ENCODE assay signal across 8 cellular contexts in genomic region chr1:76075188-76075489, GRCh38. TPM values are rescaled to one million over a fixed set of nuclear protein-coding genes. Genes with fewer than 3 reads are reported as not detected.
DNase-seq lines count a peak whose midpoint lies in the region; ATAC-seq, FAIRE-seq and TF ChIP-seq lines count a peak whose summit lies in the region.

No MANE protein-coding gene starts in this region.

- TF ChIP-seq RAD21 in HepG2 (CRISPR knock-in tag; IDR thresholded peaks at IDR 0.05) = no peak

- POLR2A ChIA-PET in HepG2 (lab: Yijun Ruan, JAX) = no interaction called here

- 21% methylated on average over 9 of the region's 9 CpGs for WGBS in HepG2 (ENCODE audit: low lambda C conversion rate)
- 19% methylated on average over 9 of the region's 9 CpGs for WGBS in suprapubic skin

- CTCF ChIA-PET in HepG2 (lab: Yijun Ruan, JAX; ENCODE audit: low intra/inter-chr PET ratio, low total read pairs) = no interaction called here

- peak overlapping the region; percentile 62 for H3K4me2 ChIP-seq in HepG2 (ENCODE audit: low read depth, low read length)

- H3K36me3 Mint-ChIP-seq in T-helper 1 cell treated with Interleukin-12 subunit alpha and Interleukin-12 subunit beta and Interleukin-4 antibody, amounts not matched to agents 30 μg/mL and 1 μg/mL, for 36 hours (ENCODE audit: low read depth) = no peaks in the 10 kb centered on the region

- DNase-seq in T-helper 1 cell (no peak), astrocyte of the spinal cord (ENCODE audit: low read depth, low spot score) (no peak), HepG2 (ENCODE audit: low spot score) (no peak), suprapubic skin (ENCODE audit: low spot score in 2 of 2) (no peak), cerebellum (ENCODE audit: low spot score) (no peak), NCI-H1092 treated with DMSO at 0.1 percent for 48 hours (lab: John Stamatoyannopoulos, UW) (no peak)

- FAIRE-seq in HepG2 (lab: Jason Lieb, UNC) = no peak

- no peak overlapping the region for H3K9ac ChIP-seq in HepG2 (ENCODE audit: insufficient read depth, low read depth, low read length)

- intact Hi-C loops in HepG2 (cut with micrococcal nuclease; ENCODE audit: unreplicated experiment) = no loop called here

- no peak overlapping the region for H3K27ac ChIP-seq in HepG2 (ENCODE audit: extremely low read length, insufficient read depth, low read length)
- H3K27ac ChIP-seq in suprapubic skin = peak overlapping the region; percentile 59

- peaks cover 11% of the 10 kb centered on the region for H3K27me3 Mint-ChIP-seq in T-helper 1 cell treated with Interleukin-12 subunit alpha and Interleukin-12 subunit beta and Interleukin-4 antibody, amounts not matched to agents 30 μg/mL and 1 μg/mL, for 36 hours (ENCODE audit: low read depth)

- H3K4me3 ChIP-seq in astrocyte of the spinal cord (ENCODE audit: low read depth, low read length) = peak overlapping the region; percentile 65
- 0 out of 6 replicates have a peak overlapping the region, but pooled peaks of 1 of the 3 experiments have one; percentile 52 for H3K4me3 ChIP-seq in HepG2 (replicated peaks in 1 of 3; ENCODE audit: insufficient read depth in 1 of 3, low read depth in 2 of 3, low read length in 3 of 3)
- peak overlapping the region; percentile 64 for H3K4me3 ChIP-seq in suprapubic skin

- H3K36me3 ChIP-seq in HepG2 (replicated peaks in 1 of 2; ENCODE audit: control insufficient read depth in 1 of 2, insufficient read depth in 2 of 2, low read length in 2 of 2) = no peaks in the 10 kb centered on the region
- H3K36me3 ChIP-seq in suprapubic skin = no peaks in the 10 kb centered on the region

- H3K4me3 Mint-ChIP-seq in T-helper 1 cell treated with Interleukin-12 subunit alpha and Interleukin-12 subunit beta and Interleukin-4 antibody, amounts not matched to agents 30 μg/mL and 1 μg/mL, for 36 hours = peak overlapping the region; percentile 81

- H3K27ac Mint-ChIP-seq in T-helper 1 cell treated with Interleukin-12 subunit alpha and Interleukin-12 subunit beta and Interleukin-4 antibody, amounts not matched to agents 30 μg/mL and 1 μg/mL, for 36 hours = no peak overlapping the region

- H4K20me1 ChIP-seq in HepG2 (ENCODE audit: insufficient read depth, low read length) = no peaks in the 10 kb centered on the region

- H3K4me1 Mint-ChIP-seq in T-helper 1 cell treated with Interleukin-12 subunit alpha and Interleukin-12 subunit beta and Interleukin-4 antibody, amounts not matched to agents 30 μg/mL and 1 μg/mL, for 36 hours (ENCODE audit: low read depth) = peaks cover 5% of the 10 kb centered on the region

- H3K27me3 ChIP-seq in HepG2 (ENCODE audit: control insufficient read depth in 1 of 2, insufficient read depth in 2 of 2, low read length in 2 of 2) (peaks cover 0 to 22% of the 10 kb centered on the region in 2 experiments; a peak in 2 of 5 replicates), suprapubic skin (peaks cover 3% of the 10 kb centered on the region)

- no peak; the same call in 2 of the 3 replicates for ATAC-seq in HepG2
- no peak for ATAC-seq in GM19023 (IDR thresholded peaks at IDR 0.05; ENCODE audit: unreplicated experiment)

- TF ChIP-seq CTCF in astrocyte of the spinal cord (IDR thresholded peaks at IDR 0.05; ENCODE audit: low read depth, low read length) (no peak), HepG2 (CRISPR knock-in tag; IDR thresholded peaks at IDR 0.05) (no peak), suprapubic skin (IDR thresholded peaks at IDR 0.05) (no peak)

- in situ Hi-C loops in astrocyte of the spinal cord (cut with HindIII; ENCODE audit: low sequenced_read_pairs) (no loop called here), HepG2 (cut with HindIII; ENCODE audit: extremely low pct_ligation_motif_present, low pct_unique_long_range_greater_than_20kb) (no loop called here)

- no peaks in the 10 kb centered on the region for H3K9me3 ChIP-seq in HepG2 (ENCODE audit: low read length)
- H3K9me3 ChIP-seq in suprapubic skin = no peaks in the 10 kb centered on the region

- no peak overlapping the region for H2AFZ ChIP-seq in HepG2 (ENCODE audit: low read length)

- H3K4me1 ChIP-seq in HepG2 (ENCODE audit: insufficient read depth, low read length) (0 out of 2 replicates have a peak, but pooled peaks cover 5% of the 10 kb centered on the region), suprapubic skin (peaks cover 15% of the 10 kb centered on the region)

- no TSS peak for BruUV-seq in HepG2 (replicated peaks; lab: Mats Ljungman, UMichigan)

- TF ChIP-seq POLR2A in HepG2 (IDR thresholded peaks at IDR 0.05; ENCODE audit: insufficient read depth in 1 of 2, low read depth in 2 of 2, low read length in 2 of 2) (no peak), suprapubic skin (IDR thresholded peaks at IDR 0.05) (no peak)

- H3K9me3 Mint-ChIP-seq in T-helper 1 cell treated with Interleukin-12 subunit alpha and Interleukin-12 subunit beta and Interleukin-4 antibody, amounts not matched to agents 30 μg/mL and 1 μg/mL, for 36 hours = no peaks in the 10 kb centered on the region

- no peak for TF ChIP-seq EP300 in HepG2 (IDR thresholded peaks at IDR 0.05; ENCODE audit: low read depth in 2 of 2, low read length in 2 of 2)
- TF ChIP-seq EP300 in HepG2 (CRISPR knock-in tag; IDR thresholded peaks at IDR 0.05; ENCODE audit: borderline replicate concordance) = no peak
- no peak for TF ChIP-seq EP300 in suprapubic skin (IDR thresholded peaks at IDR 0.05)

- H3K79me2 ChIP-seq in HepG2 (ENCODE audit: insufficient read depth, low read length) = no peaks in the 10 kb centered on the region

TF ChIP-seq in HepG2, 621 proteins besides CTCF, POLR2A, EP300 and RAD21 (continues in another document):
- no peak for TF ChIP-seq GATA4 (IDR thresholded peaks at IDR 0.05; ENCODE audit: borderline replicate concordance, low read depth)
- TF ChIP-seq ZNF644 (CRISPR knock-in tag; IDR thresholded peaks at IDR 0.05; ENCODE audit: low read depth) = no peak
- no peak for TF ChIP-seq ZMAT3 (CRISPR knock-in tag; conservative IDR thresholded peaks at IDR 0.05)
- TF ChIP-seq ZNF441 (CRISPR knock-in tag; IDR thresholded peaks at IDR 0.05; ENCODE audit: borderline replicate concordance) = no peak
- no peak for TF ChIP-seq ZBED4 (CRISPR knock-in tag; IDR thresholded peaks at IDR 0.05; ENCODE audit: borderline replicate concordance)
- no peak for TF ChIP-seq CBFB (CRISPR knock-in tag; IDR thresholded peaks at IDR 0.05)
- TF ChIP-seq SMARCC2 (IDR thresholded peaks at IDR 0.05) = no peak
- no peak for TF ChIP-seq JUND (CRISPR knock-in tag; IDR thresholded peaks at IDR 0.05)
- no peak for TF ChIP-seq POLR2G (IDR thresholded peaks at IDR 0.05; ENCODE audit: low read depth, low read length)
- TF ChIP-seq ARHGAP35 (CRISPR knock-in tag; IDR thresholded peaks at IDR 0.05; ENCODE audit: borderline replicate concordance) = no peak
- TF ChIP-seq MAFG (CRISPR knock-in tag; IDR thresholded peaks at IDR 0.05) = no peak
- no peak for TF ChIP-seq RFX3 (CRISPR knock-in tag; IDR thresholded peaks at IDR 0.05)

RNA-seq across cellular contexts. Expression of gene ST6GALNAC3, which starts 0.6 kb away (rescaled TPM):
- total RNA-seq in HepG2 (2016; rRNA removed; fragmentation: Illumina TruSeq; extraction: Trizol) = not detected in 2 replicates
- total RNA-seq in HepG2 (2016; cell fraction: cytosol; rRNA removed; fragmentation: Illumina TruSeq; extraction: Trizol; ENCODE audit: low read depth) = not detected in 2 replicates
- not detected in 2 replicates for total RNA-seq in HepG2 (2016; cell fraction: insoluble cytoplasmic fraction; rRNA removed; fragmentation: Illumina TruSeq; extraction: Trizol)
- not detected in 2 replicates for total RNA-seq in HepG2 (2016; cell fraction: membrane; rRNA removed; fragmentation: Illumina TruSeq; extraction: Trizol)
- total RNA-seq in HepG2 (2016; cell fraction: nucleus; rRNA removed; fragmentation: Illumina TruSeq; extraction: Trizol) = not detected in 2 replicates
- not detected in 2 replicates for polyA plus RNA-seq in HepG2 (2011; rRNA removed)
- polyA plus RNA-seq in HepG2 (2011; cell fraction: cytosol; rRNA removed) = not detected in 2 replicates
- not detected in 2 replicates for polyA plus RNA-seq in HepG2 (2011; cell fraction: nucleus; rRNA removed)
- not detected in 2 replicates for polyA plus RNA-seq in HepG2 (2012)
- not detected in 2 replicates for polyA plus RNA-seq in HepG2 (2016; cell fraction: cytosol; fragmentation: Illumina TruSeq; extraction: Trizol; ENCODE audit: low read depth)
- polyA plus RNA-seq in HepG2 (2016; cell fraction: insoluble cytoplasmic fraction; fragmentation: Illumina TruSeq; extraction: Trizol; ENCODE audit: low read depth) = not detected in 2 replicates
- not detected in 2 replicates for polyA plus RNA-seq in HepG2 (2016; cell fraction: membrane; fragmentation: Illumina TruSeq; extraction: Trizol; ENCODE audit: low read depth)
- not detected in 2 replicates for polyA plus RNA-seq in HepG2 (2016; cell fraction: nucleus; fragmentation: Illumina TruSeq; extraction: Trizol; ENCODE audit: insufficient read depth, low read depth)
- polyA minus RNA-seq in HepG2 (2011; rRNA and poly(A)+ RNA removed; ENCODE audit: low replicate concordance) = not detected in 2 replicates
- not detected in 2 replicates for polyA minus RNA-seq in HepG2 (2011; cell fraction: cytosol; rRNA and poly(A)+ RNA removed)
- not detected in 2 replicates for polyA minus RNA-seq in HepG2 (2011; cell fraction: nucleus; rRNA and poly(A)+ RNA removed)
- total RNA-seq in suprapubic skin = 1 to 10 TPM in 3 of 4 donors, under 1 TPM in 1; 0.79 to 5.3 (median 1.6) TPM
- 15.2 TPM for total RNA-seq in cerebellum
